In genomic region chr18:79402977-79403722, GRCh38 we compare ENCODE assay signal across 8 cellular contexts. TPM values are rescaled to one million over a fixed set of nuclear protein-coding genes. Genes with fewer than 3 reads are reported as not detected.
DNase-seq lines count a peak whose midpoint lies in the region; ATAC-seq, FAIRE-seq and TF ChIP-seq lines count a peak whose summit lies in the region.

No MANE protein-coding gene starts in this region.

- peaks cover 0 to 2% of the 10 kb centered on the region in 2 donors for H3K27me3 Mint-ChIP-seq in CD4-positive, alpha-beta memory T cell
- H3K27me3 Mint-ChIP-seq in naive thymus-derived CD8-positive, alpha-beta T cell: no peaks in the 10 kb centered on the region

- H3K36me3 ChIP-seq in CD4-positive, alpha-beta memory T cell (ENCODE audit: insufficient read depth, low read length): no peaks in the 10 kb centered on the region
- H3K36me3 ChIP-seq in PC-3 (ENCODE audit: low read depth, low read length): no peaks in the 10 kb centered on the region
- H3K36me3 ChIP-seq in H1 (ENCODE audit: control insufficient read depth in 2 of 4, insufficient read depth in 4 of 4, low read length in 3 of 4): no peaks in the 10 kb centered on the region

- no peaks in the 10 kb centered on the region for H3K9me2 ChIP-seq in PC-3 (replicated peaks; ENCODE audit: low read length)

- DNase-seq in CD4-positive, alpha-beta memory T cell: peak in 2 of 5 donors; percentile 30 to 45
- peak; percentile 62 for DNase-seq in PC-3
- DNase-seq in H1 (ENCODE audit: low read depth in 1 of 2, low spot score in 2 of 2): no peak
- peak in 2 of 10 donors; percentile 15 to 30 for DNase-seq in naive thymus-derived CD8-positive, alpha-beta T cell
- no peak for DNase-seq in mesenteric fat pad (ENCODE audit: low spot score)
- DNase-seq in central memory CD4-positive, alpha-beta T cell: no peak

- TF ChIP-seq EP300 in H1 (IDR thresholded peaks at IDR 0.05; ENCODE audit: borderline replicate concordance in 1 of 2, low read depth in 2 of 2, low read length in 2 of 2): no peak

- H3K79me2 ChIP-seq in PC-3 (ENCODE audit: low read length): peaks cover 10% of the 10 kb centered on the region
- H3K79me2 ChIP-seq in H1 (ENCODE audit: control insufficient read depth in 1 of 2, insufficient read depth in 2 of 2, low read length in 2 of 2): no peaks in the 10 kb centered on the region

- peak overlapping the region in 1 of 2 donors; percentile 56 for H3K4me3 ChIP-seq in CD4-positive, alpha-beta memory T cell (ENCODE audit: low read length in 2 of 2)
- H3K4me3 ChIP-seq in PC-3 (ENCODE audit: low read length) (peak overlapping the region; percentile 55), H1 (ENCODE audit: extremely low read depth in 1 of 4, insufficient read depth in 2 of 4, low read depth in 3 of 4, low read length in 4 of 4) (no peak overlapping the region)

- ATAC-seq in PC-3: peak; percentile 65
- no peak for ATAC-seq in naive thymus-derived CD8-positive, alpha-beta T cell
- ATAC-seq in HG03571 (IDR thresholded peaks at IDR 0.05; ENCODE audit: unreplicated experiment): no peak
- ATAC-seq in HG03095 (IDR thresholded peaks at IDR 0.05; ENCODE audit: unreplicated experiment): no peak

- H2BK120ac ChIP-seq in H1 (replicated peaks; ENCODE audit: low read depth, low read length): no peak overlapping the region

- H3K18ac ChIP-seq in H1 (ENCODE audit: extremely low read depth, low read length): no peak overlapping the region

- H3K56ac ChIP-seq in H1 (replicated peaks; ENCODE audit: insufficient read length, low read depth, low read length): no peak overlapping the region

- no peak overlapping the region for H2BK15ac ChIP-seq in H1 (ENCODE audit: low read length)

- H3K4me3 Mint-ChIP-seq in CD4-positive, alpha-beta memory T cell: peak overlapping the region; percentile 83 to 95 (median 92)
- peak overlapping the region; percentile 67 to 93 (median 84) for H3K4me3 Mint-ChIP-seq in naive thymus-derived CD8-positive, alpha-beta T cell

- H4K20me1 ChIP-seq in PC-3 (ENCODE audit: low read length): no peaks in the 10 kb centered on the region
- H4K20me1 ChIP-seq in H1 (replicated peaks in 1 of 2; ENCODE audit: control insufficient read depth in 1 of 2, insufficient read depth in 2 of 2, low read length in 2 of 2): peaks cover 0 to 4% of the 10 kb centered on the region in 2 experiments

- H3K9ac ChIP-seq in PC-3 (ENCODE audit: low read length): no peak overlapping the region
- H3K9ac ChIP-seq in H1 (replicated peaks in 1 of 4; ENCODE audit: extremely low read depth in 1 of 4, low read depth in 3 of 4, low read length in 3 of 4): no peak overlapping the region

- 81% methylated on average over 26 of the region's 27 CpGs; no CpG with 5 or more reads in 1 of the 2 experiments for WGBS in H1 (ENCODE audit: extremely low coverage in 1 of 2, insufficient coverage in 1 of 2, insufficient read length in 1 of 2, insufficient replicate concordance in 2 of 2, low coverage in 1 of 2, low lambda C conversion rate in 2 of 2, missing lambda C conversion rate in 1 of 2), 2 experiments

- H3K23me2 ChIP-seq in H1 (ENCODE audit: low read depth, low read length): peaks cover 3% of the 10 kb centered on the region; the same call in 1 of the 2 replicates

- CTCF ChIA-PET in CD4-positive, alpha-beta memory T cell (lab: Charles Lee; ENCODE audit: partially characterized antibody): interaction anchor here (1.6 to 4.2 kb wide), 3 partner anchors 10 to 120 kb away, joined by 6 to 20 read pairs (median 8); no protein-coding TSS in a partner anchor
- CTCF ChIA-PET in PC-3 (lab: Charles Lee): no interaction called here
- CTCF ChIA-PET in H1 (lab: Charles Lee; ENCODE audit: partially characterized antibody): interaction anchor here (0.8 to 2.5 kb wide), 4 partner anchors 23 to 240 kb away, joined by 3 to 7 read pairs (median 4); no protein-coding TSS in a partner anchor

- H4K5ac ChIP-seq in H1 (ENCODE audit: insufficient read length, low read depth, low read length): no peak overlapping the region

- no peaks in the 10 kb centered on the region for H3K9me3 ChIP-seq in CD4-positive, alpha-beta memory T cell (ENCODE audit: control insufficient read depth in 1 of 2, low read length in 2 of 2)
- H3K9me3 ChIP-seq in PC-3 (ENCODE audit: low read length) (no peaks in the 10 kb centered on the region), H1 (ENCODE audit: insufficient read depth in 2 of 2, low read depth in 1 of 2, low read length in 1 of 2) (no peaks in the 10 kb centered on the region)

- no peak overlapping the region for H4K91ac ChIP-seq in H1 (replicated peaks; ENCODE audit: insufficient read length, low read length)

- peaks cover 0 to 2% (median 0%) of the 10 kb centered on the region in 8 donors for H3K9me3 Mint-ChIP-seq in CD4-positive, alpha-beta memory T cell
- H3K9me3 Mint-ChIP-seq in naive thymus-derived CD8-positive, alpha-beta T cell: no peaks in the 10 kb centered on the region

- intact Hi-C loops in CD4-positive, alpha-beta memory T cell (cut with micrococcal nuclease): loop anchor here (5.0 to 10.0 kb wide), 3 partner anchors 34 to 629 kb away; partner anchors contain the start of genes ATP9B and RBFA
- intact Hi-C loops in PC-3 (cut with micrococcal nuclease): loop anchor here (5.0 kb wide), 1 partner anchor 104 kb away; no protein-coding TSS in a partner anchor

- FAIRE-seq in H1 (lab: Jason Lieb, UNC): no peak

- H4K8ac ChIP-seq in H1 (ENCODE audit: extremely low read depth, insufficient read depth, low read length): 0 out of 2 replicates have a peak overlapping the region, but pooled peaks have one; percentile 40

- no peak overlapping the region for H3K14ac ChIP-seq in H1 (ENCODE audit: insufficient read length)

- no peak overlapping the region for H2AK5ac ChIP-seq in H1 (ENCODE audit: low read depth, low read length)

- no peak overlapping the region for H3K4ac ChIP-seq in H1 (replicated peaks; ENCODE audit: insufficient read length, low read depth, low read length)

- H3K27ac Mint-ChIP-seq in CD4-positive, alpha-beta memory T cell: peak overlapping the region in 6 of 7 donors; percentile 95 to 100 (median 98)
- peak overlapping the region; percentile 94 to 99 (median 98) for H3K27ac Mint-ChIP-seq in naive thymus-derived CD8-positive, alpha-beta T cell

- POLR2A ChIA-PET in CD4-positive, alpha-beta memory T cell (lab: Charles Lee; ENCODE audit: partially characterized antibody): interaction anchor here (1.2 to 17.0 kb wide), 5 partner anchors 9 to 276 kb away, joined by 3 to 173 read pairs (median 33); partner anchors contain the start of gene CTDP1
- POLR2A ChIA-PET in PC-3 (lab: Charles Lee; ENCODE audit: unreplicated experiment): no interaction called here
- POLR2A ChIA-PET in H1 (lab: Charles Lee; ENCODE audit: partially characterized antibody): interaction anchor here (2.1 kb wide), 1 partner anchor 10 kb away, joined by 6 read pairs; no protein-coding TSS in a partner anchor
- POLR2A ChIA-PET in naive thymus-derived CD8-positive, alpha-beta T cell (lab: Charles Lee): interaction anchor here (2.1 to 4.3 kb wide), 2 partner anchors 10 to 120 kb away, joined by 13 to 26 read pairs; no protein-coding TSS in a partner anchor

- H3K79me1 ChIP-seq in H1 (ENCODE audit: low read depth, low read length): no peaks in the 10 kb centered on the region

- H3K4me1 Mint-ChIP-seq in CD4-positive, alpha-beta memory T cell: peaks cover 47 to 81% (median 66%) of the 10 kb centered on the region in 4 donors
- peaks cover 36 to 80% (median 75%) of the 10 kb centered on the region in 4 donors for H3K4me1 Mint-ChIP-seq in naive thymus-derived CD8-positive, alpha-beta T cell

- no peak for TF ChIP-seq CTCF in PC-3 (conservative IDR thresholded peaks at IDR 0.05; ENCODE audit: low read depth, low read length)
- no peak for TF ChIP-seq CTCF in H1 (IDR thresholded peaks at IDR 0.05; ENCODE audit: control extremely low read depth in 1 of 3, insufficient read depth in 1 of 3, low read depth in 1 of 3, low read length in 3 of 3)

- H2AFZ ChIP-seq in PC-3 (ENCODE audit: low read length) (0 out of 2 replicates have a peak overlapping the region, but pooled peaks have one; percentile 29), H1 (ENCODE audit: low read length) (no peak overlapping the region)

- no TSS peak for BruUV-seq in PC-3 (replicated peaks; lab: Mats Ljungman, UMichigan)

- no peak overlapping the region for H2BK20ac ChIP-seq in H1 (ENCODE audit: low read length)

- peak overlapping the region; percentile 80 for H3K4me2 ChIP-seq in PC-3 (ENCODE audit: low read length)
- H3K4me2 ChIP-seq in H1 (ENCODE audit: insufficient read depth in 1 of 2, low read depth in 2 of 2, low read length in 2 of 2): no peak overlapping the region

- H3K4me1 ChIP-seq in CD4-positive, alpha-beta memory T cell (ENCODE audit: insufficient read depth, low read length): peaks cover 72% of the 10 kb centered on the region
- H3K4me1 ChIP-seq in PC-3 (ENCODE audit: insufficient read depth, low read length) (peaks cover 28% of the 10 kb centered on the region), H1 (replicated peaks in 1 of 4; ENCODE audit: control insufficient read depth in 3 of 4, insufficient read depth in 4 of 4, low read length in 3 of 4) (peaks cover 0 to 2% (median under 1%) of the 10 kb centered on the region in 4 experiments; a peak in 4 of 7 replicates)

- TF ChIP-seq RAD21 in H1 (IDR thresholded peaks at IDR 0.05 in 1 of 2, conservative IDR thresholded peaks at IDR 0.05 in 1 of 2; ENCODE audit: low read depth in 2 of 2, low read length in 2 of 2): no peak

- no peak overlapping the region for H3K23ac ChIP-seq in H1 (ENCODE audit: insufficient read length)

- no peak overlapping the region for H2BK5ac ChIP-seq in H1 (ENCODE audit: low read depth, low read length)

- H3F3A ChIP-seq in PC-3 (ENCODE audit: low read length, unreplicated experiment): no peaks in the 10 kb centered on the region

- H3K27ac ChIP-seq in CD4-positive, alpha-beta memory T cell (ENCODE audit: low read depth, low read length): peak overlapping the region; percentile 87
- H3K27ac ChIP-seq in PC-3 (ENCODE audit: low read length) (peak overlapping the region; percentile 48; the same call in 1 of the 2 replicates), H1 (ENCODE audit: low read depth, low read length) (no peak overlapping the region; the same call in 1 of the 2 replicates)

- TF ChIP-seq POLR2A in H1 (IDR thresholded peaks at IDR 0.05; ENCODE audit: control extremely low read depth in 1 of 2, low read depth in 2 of 2, low read length in 2 of 2): no peak

- H3K27me3 ChIP-seq in CD4-positive, alpha-beta memory T cell (ENCODE audit: insufficient read depth, low read length): no peaks in the 10 kb centered on the region
- no peaks in the 10 kb centered on the region for H3K27me3 ChIP-seq in PC-3 (ENCODE audit: low read length)
- peaks cover 14 to 17% (median 17%) of the 10 kb centered on the region in 4 experiments for H3K27me3 ChIP-seq in H1 (replicated peaks in 1 of 4; ENCODE audit: control insufficient read depth in 3 of 4, extremely low read depth in 1 of 4, insufficient read depth in 3 of 4, low read length in 3 of 4)

- peaks cover 3 to 33% of the 10 kb centered on the region in 2 donors for H3K36me3 Mint-ChIP-seq in CD4-positive, alpha-beta memory T cell
- H3K36me3 Mint-ChIP-seq in naive thymus-derived CD8-positive, alpha-beta T cell: peaks cover 0 to 7% (median 3%) of the 10 kb centered on the region in 3 donors

- no peak overlapping the region for H2BK12ac ChIP-seq in H1 (ENCODE audit: low read depth, low read length)

RNA-seq across cellular contexts. Expression of gene NFATC1, which starts 7.4 kb away (rescaled TPM):
- 10 to 100 TPM; 64.3 to 69.6 TPM for total RNA-seq in CD4-positive, alpha-beta memory T cell
- polyA plus RNA-seq in CD4-positive, alpha-beta memory T cell: 10 to 100 TPM; 15.3 to 45.5 TPM
- total RNA-seq in PC-3 (2014; rRNA removed) (5.9 and 9.8 TPM in 2 replicates), mesenteric fat pad (35.4 TPM)
- 6.6 and 6.8 TPM in 2 replicates for total RNA-seq in H1 (2021; fragmentation: NEBNext Ultra II Directional; extraction: Animal tissue kit (Norgen Biotek cat#: 25700))
- 2.0 and 3.2 TPM in 2 replicates for polyA plus RNA-seq in H1 (2011; rRNA removed)
- polyA plus RNA-seq in H1 (2011; cell fraction: cytosol; rRNA removed): 1.4 TPM
- polyA plus RNA-seq in H1 (2011; cell fraction: nucleus; rRNA removed): 4.2 TPM
- polyA plus RNA-seq in H1 (2012, experiment 1 of 2): 4.8 to 6.0 TPM (median 5.5 TPM) in 4 replicates
- polyA plus RNA-seq in H1 (2012, experiment 2 of 2): 4.5 TPM
- 3.5 TPM for polyA plus RNA-seq in H1 (2013, experiment 1 of 2)
- polyA plus RNA-seq in H1 (2013, experiment 2 of 2): 3.6 TPM
- 2.4 and 2.8 TPM in 2 replicates for polyA minus RNA-seq in H1 (2011; rRNA and poly(A)+ RNA removed)
- polyA minus RNA-seq in H1 (2011; cell fraction: cytosol; rRNA and poly(A)+ RNA removed): 7.3 TPM
- polyA minus RNA-seq in H1 (2011; cell fraction: nucleus; rRNA and poly(A)+ RNA removed): 8.7 TPM
- total RNA-seq in naive thymus-derived CD8-positive, alpha-beta T cell: 10 to 100 TPM; 50.2 to 51.0 TPM
- 10 to 100 TPM; 12.7 to 34.9 (median 17.4) TPM for polyA plus RNA-seq in naive thymus-derived CD8-positive, alpha-beta T cell
